Comparison of ENCODE assay signal across 23 cellular contexts in the genomic region with DNA sequence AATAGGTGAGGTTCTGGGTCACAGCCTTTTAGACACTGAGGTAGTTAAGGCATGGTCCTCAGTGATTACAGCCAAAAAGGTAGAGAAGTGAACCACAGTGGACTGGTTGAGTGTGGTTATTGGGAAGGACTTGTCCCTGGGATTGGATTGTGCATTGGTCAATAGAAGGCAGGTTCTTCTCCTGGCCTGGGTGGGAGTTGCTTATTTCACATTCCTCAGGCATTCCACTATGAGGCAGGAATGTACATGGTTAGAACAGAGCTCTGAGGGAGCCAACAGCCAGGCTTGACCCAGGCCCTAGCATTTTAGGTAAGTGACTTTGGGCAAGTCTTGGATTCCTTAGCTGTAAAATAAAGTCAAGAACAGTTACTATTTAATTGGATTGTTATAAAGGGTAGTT.
DNase-seq lines count a peak whose midpoint lies in the region; ATAC-seq, FAIRE-seq and TF ChIP-seq lines count a peak whose summit lies in the region.
"Had no signal": no experiment of that assay in that cellular context is flagged by ENCODE, and none has a peak within 500 bp of the region (broad histone marks: within the 10 kb centered on the region; RNA-seq: fewer than 3 reads in every experiment).

No MANE protein-coding gene starts in this region.

- H3K4me3 ChIP-seq in astrocyte (ENCODE audit: insufficient read depth, low read depth, low read length) (no peak overlapping the region), retinal pigment epithelial cell (ENCODE audit: low read length) (no peak overlapping the region)
- H3K4me3 ChIP-seq: BLaER1, left ventricle myocardium inferior had no signal

- H3K4me3 Mint-ChIP-seq in astrocyte (ENCODE audit: unreplicated experiment), result no peak overlapping the region
- H3K4me3 Mint-ChIP-seq: activated CD8-positive, alpha-beta T cell treated with anti-CD3 and anti-CD28 coated beads for 36 hours; dendritic cell treated with granulocyte-macrophage colony-stimulating factor and Interleukin-4, amounts not matched to agents 40 ng/mL and 50 ng/mL, for 4 days; stimulated activated naive CD8-positive, alpha-beta T cell treated with anti-CD3 and anti-CD28 coated beads, Interleukin-15, Interleukin-2, amounts not matched to agents 100 ng/mL and 50 ng/mL, for 24 hours; T-helper 17 cell; type B pancreatic cell had no signal

- H2AFZ ChIP-seq in astrocyte (ENCODE audit: low read depth, low read length), result no peak overlapping the region

- no peaks in the 10 kb centered on the region for H3K9me3 ChIP-seq in astrocyte (ENCODE audit: insufficient read depth, low read depth, low read length)
- H3K9me3 ChIP-seq: BLaER1, left ventricle myocardium inferior, neutrophil had no signal

- ATAC-seq in GM19351 (IDR thresholded peaks at IDR 0.05; ENCODE audit: unreplicated experiment) (no peak), GM19397 (IDR thresholded peaks at IDR 0.05; ENCODE audit: unreplicated experiment) (no peak)
- ATAC-seq: activated CD8-positive, alpha-beta T cell treated with anti-CD3 and anti-CD28 coated beads for 36 hours; T-helper 17 cell had no signal

- H3K79me2 ChIP-seq in astrocyte (ENCODE audit: insufficient read depth, low read length), result no peaks in the 10 kb centered on the region

- H3K27ac ChIP-seq in astrocyte (ENCODE audit: low read depth, low read length), result no peak overlapping the region
- H3K27ac ChIP-seq: BLaER1, left ventricle myocardium inferior, neutrophil had no signal

- H3K36me3 ChIP-seq in astrocyte (ENCODE audit: insufficient read depth, low read length), result no peaks in the 10 kb centered on the region
- H3K36me3 ChIP-seq: BLaER1, left ventricle myocardium inferior, neutrophil had no signal

- FAIRE-seq in HTR-8/SVneo (lab: Jason Lieb, UNC) (no peak), astrocyte (lab: Jason Lieb, UNC) (no peak)
- FAIRE-seq: endothelial cell of umbilical vein had no signal

- no peaks in the 10 kb centered on the region for H3K27me3 ChIP-seq in astrocyte (ENCODE audit: insufficient read depth, low read length)
- H3K27me3 ChIP-seq: BLaER1, neutrophil had no signal

- peak overlapping the region; percentile 78 for H3K27ac Mint-ChIP-seq in astrocyte (ENCODE audit: unreplicated experiment)
- H3K27ac Mint-ChIP-seq: activated CD8-positive, alpha-beta T cell treated with anti-CD3 and anti-CD28 coated beads for 36 hours; dendritic cell treated with granulocyte-macrophage colony-stimulating factor and Interleukin-4, amounts not matched to agents 40 ng/mL and 50 ng/mL, for 4 days; stimulated activated naive CD8-positive, alpha-beta T cell treated with anti-CD3 and anti-CD28 coated beads, Interleukin-15, Interleukin-2, amounts not matched to agents 100 ng/mL and 50 ng/mL, for 24 hours; T-helper 17 cell; type B pancreatic cell had no signal

- no peaks in the 10 kb centered on the region for H3K36me3 Mint-ChIP-seq in astrocyte (ENCODE audit: low read depth, unreplicated experiment)
- H3K36me3 Mint-ChIP-seq: type B pancreatic cell had no signal

- TF ChIP-seq CTCF in astrocyte (IDR thresholded peaks at IDR 0.05; ENCODE audit: insufficient read depth, low read depth, low read length) (no peak), retinal pigment epithelial cell (conservative IDR thresholded peaks at IDR 0.05; ENCODE audit: low read depth, low read length) (no peak)

- no peaks in the 10 kb centered on the region for H3K4me1 ChIP-seq in astrocyte (ENCODE audit: insufficient read depth, low read length)
- H3K4me1 ChIP-seq: BLaER1, left ventricle myocardium inferior had no signal

- H3K9ac ChIP-seq in astrocyte (ENCODE audit: low read length), result no peak overlapping the region
- H3K9ac ChIP-seq: BLaER1 had no signal

- H3K4me1 Mint-ChIP-seq in astrocyte (ENCODE audit: low read depth, unreplicated experiment), result peaks cover 9% of the 10 kb centered on the region
- H3K4me1 Mint-ChIP-seq: T-helper 17 cell had no signal

- no peak overlapping the region for H3K4me2 ChIP-seq in astrocyte (ENCODE audit: low read length)
- H3K4me2 ChIP-seq: BLaER1 had no signal

- no peaks in the 10 kb centered on the region for H3K9me3 Mint-ChIP-seq in astrocyte (ENCODE audit: unreplicated experiment)
- H3K9me3 Mint-ChIP-seq: activated CD8-positive, alpha-beta T cell treated with anti-CD3 and anti-CD28 coated beads for 36 hours; dendritic cell treated with granulocyte-macrophage colony-stimulating factor and Interleukin-4, amounts not matched to agents 40 ng/mL and 50 ng/mL, for 4 days; stimulated activated naive CD8-positive, alpha-beta T cell treated with anti-CD3 and anti-CD28 coated beads, Interleukin-15, Interleukin-2, amounts not matched to agents 100 ng/mL and 50 ng/mL, for 24 hours; type B pancreatic cell had no signal

- no peaks in the 10 kb centered on the region for H4K20me1 ChIP-seq in astrocyte (ENCODE audit: insufficient read depth, low read length)
- H4K20me1 ChIP-seq: BLaER1 had no signal

- DNase-seq in HTR-8/SVneo (ENCODE audit: insufficient read length, low spot score) (peak; percentile 24), astrocyte (ENCODE audit: low read depth) (peak; percentile 23), iris pigment epithelial cell (ENCODE audit: low read depth) (peak; percentile 20), retinal pigment epithelial cell (ENCODE audit: low read depth) (peak; percentile 31), NCI-H524 (lab: John Stamatoyannopoulos, UW) (no peak)
- DNase-seq: activated CD8-positive, alpha-beta T cell treated with anti-CD3 and anti-CD28 coated beads for 36 hours; activated naive CD4-positive, alpha-beta T cell treated with anti-CD3 and anti-CD28 coated beads, Interleukin-2, amount 50 U/mL, for 16 hours; activated T-cell treated with anti-CD3 and anti-CD28 coated beads, Interleukin-2, amount 50 U/mL, for 1 hour; foreskin fibroblast; hypothalamus; left ventricle myocardium inferior; NCI-H1417 treated with DMSO at 0.1 percent for 48 hours; NCI-H526 treated with DMSO at 0.1 percent for 48 hours; SIG-M5; T-helper 17 cell had no signal

- peaks cover 3% of the 10 kb centered on the region for H3K27me3 Mint-ChIP-seq in astrocyte (ENCODE audit: low read depth, unreplicated experiment)
- H3K27me3 Mint-ChIP-seq: dendritic cell treated with granulocyte-macrophage colony-stimulating factor and Interleukin-4, amounts not matched to agents 40 ng/mL and 50 ng/mL, for 4 days; type B pancreatic cell had no signal

Comparison
In these comparisons a context has a peak if more than half of its experiments do, and no peak if none do; other contexts are left out.
1. DNase-seq: peak in HTR-8/SVneo (single experiment), astrocyte (single experiment), iris pigment epithelial cell (single experiment) and retinal pigment epithelial cell (single experiment); none in NCI-H524 (0 of 2).